9 cellular contexts compared by ENCODE assay signal in genomic region chr1:109622103-109622892, GRCh38. TPM values are rescaled to one million over a fixed set of nuclear protein-coding genes. Genes with fewer than 3 reads are reported as not detected.
A peak's percentile ranks its signal among the peaks of the same experiment; 100 is the strongest.
DNase-seq lines count a peak whose midpoint lies in the region; ATAC-seq, FAIRE-seq and TF ChIP-seq lines count a peak whose summit lies in the region.
"Had no signal": no experiment of that assay in that cellular context is flagged by ENCODE, and none has a peak within 500 bp of the region (broad histone marks: within the 10 kb centered on the region; RNA-seq: fewer than 3 reads in every experiment).

No MANE protein-coding gene starts in this region.

- no peak for TF ChIP-seq POLR2A in endothelial cell of umbilical vein (IDR thresholded peaks at IDR 0.05; ENCODE audit: low read depth, low read length)

- in situ Hi-C loops in GM13976 (cut with MboI; ENCODE audit: low sequenced_read_pairs, unreplicated experiment), result loop anchor here (5.0 kb wide), 1 partner anchor 75 kb away; the partner anchor contains the start of gene GNAI3

- no peaks in the 10 kb centered on the region for H3K9me1 ChIP-seq in endothelial cell of umbilical vein (replicated peaks; ENCODE audit: control insufficient read depth, extremely low read depth, insufficient read depth, low read length)

- POLR2A ChIA-PET in endothelial cell of umbilical vein (lab: Charles Lee), result no interaction called here

- H3K9ac ChIP-seq in SU-DHL-6 (ENCODE audit: low read length) (no peak overlapping the region; the same call in 1 of the 2 replicates), endothelial cell of umbilical vein (replicated peaks; ENCODE audit: extremely low read depth, insufficient read depth, low read length) (no peak overlapping the region), skeletal muscle satellite cell (ENCODE audit: low read depth, low read length) (no peak overlapping the region)

- H3K4me2 ChIP-seq in SU-DHL-6 (ENCODE audit: low read depth, low read length, poor library complexity, severe bottlenecking) (peak overlapping the region; percentile 85), endothelial cell of umbilical vein (ENCODE audit: insufficient read depth, low read length) (peak overlapping the region; percentile 39), skeletal muscle satellite cell (ENCODE audit: low read length) (peak overlapping the region; percentile 100)

- no peaks in the 10 kb centered on the region for H3K36me3 ChIP-seq in SU-DHL-6 (ENCODE audit: low read length)
- H3K36me3 ChIP-seq in endothelial cell of umbilical vein (ENCODE audit: control insufficient read depth in 2 of 2, extremely low read depth in 1 of 2, insufficient read depth in 2 of 2, low read length in 2 of 2), result peaks cover 0 to 10% of the 10 kb centered on the region in 2 experiments
- H3K36me3 ChIP-seq in skeletal muscle satellite cell (ENCODE audit: insufficient read depth, low read length), result peaks cover 22% of the 10 kb centered on the region

- CTCF ChIA-PET in endothelial cell of umbilical vein (lab: Charles Lee), result interaction anchor here (1.1 kb wide), 1 partner anchor 19 kb away, joined by 6 read pairs; no protein-coding TSS in a partner anchor

- H4K20me1 ChIP-seq in SU-DHL-6 (ENCODE audit: low read depth, low read length) (no peaks in the 10 kb centered on the region), endothelial cell of umbilical vein (replicated peaks; ENCODE audit: control insufficient read depth, extremely low read depth, insufficient read depth, low read length) (no peaks in the 10 kb centered on the region)

- H3K9me2 ChIP-seq in SU-DHL-6 (replicated peaks; ENCODE audit: insufficient read depth, low read length), result no peaks in the 10 kb centered on the region

- no peak overlapping the region for H2AFZ ChIP-seq in SU-DHL-6 (ENCODE audit: low read depth, low read length, severe bottlenecking)
- no peak overlapping the region for H2AFZ ChIP-seq in endothelial cell of umbilical vein (ENCODE audit: low read depth, low read length)

- DNase-seq in GM13976 (ENCODE audit: low spot score) (peak; percentile 17), endothelial cell of umbilical vein (ENCODE audit: low read depth, low spot score) (no peak), NCI-H1436 treated with DMSO at 0.1 percent for 48 hours (lab: John Stamatoyannopoulos, UW) (no peak)
- no peak for DNase-seq in effector CD8-positive, alpha-beta T cell (lab: John Stamatoyannopoulos, UW)
- DNase-seq: HCEC 1CT had no signal

- H3K4me1 ChIP-seq in endothelial cell of umbilical vein (ENCODE audit: control insufficient read depth, extremely low read depth, insufficient read depth, low read length) (peaks cover 34% of the 10 kb centered on the region), skeletal muscle satellite cell (ENCODE audit: control insufficient read depth, insufficient read depth, low read length) (peaks cover 50% of the 10 kb centered on the region)

- H3K27me3 ChIP-seq in SU-DHL-6 (ENCODE audit: low read length) (no peaks in the 10 kb centered on the region), endothelial cell of umbilical vein (ENCODE audit: control insufficient read depth in 2 of 2, insufficient read depth in 2 of 2, low read length in 2 of 2) (no peaks in the 10 kb centered on the region), skeletal muscle satellite cell (ENCODE audit: control insufficient read depth, insufficient read depth, low read length) (no peaks in the 10 kb centered on the region)

- intact Hi-C loops in endothelial cell of umbilical vein (cut with micrococcal nuclease), result no loop called here

- no TSS peak for BruUV-seq in endothelial cell of umbilical vein (replicated peaks; lab: Mats Ljungman, UMichigan)

- no peak for TF ChIP-seq CTCF in GM13976 (IDR thresholded peaks at IDR 0.05; ENCODE audit: borderline replicate concordance, control extremely low read depth, extremely low read depth, insufficient read depth, missing control alignments)
- no peak for TF ChIP-seq CTCF in SU-DHL-6 (IDR thresholded peaks at IDR 0.05; ENCODE audit: insufficient read depth, low read length, poor library complexity, severe bottlenecking)
- TF ChIP-seq CTCF in endothelial cell of umbilical vein (IDR thresholded peaks at IDR 0.05; ENCODE audit: extremely low read depth in 1 of 2, insufficient read depth in 1 of 2, low read depth in 1 of 2, low read length in 2 of 2), result no peak

- H3K79me2 ChIP-seq in SU-DHL-6 (ENCODE audit: insufficient read depth, low read length), result peaks cover 25% of the 10 kb centered on the region; the same call in 1 of the 2 replicates
- peaks cover 51% of the 10 kb centered on the region for H3K79me2 ChIP-seq in endothelial cell of umbilical vein (ENCODE audit: control insufficient read depth, insufficient read depth, low read length)

- H3K9me3 ChIP-seq in SU-DHL-6 (ENCODE audit: insufficient read depth, low read length) (no peaks in the 10 kb centered on the region), endothelial cell of umbilical vein (replicated peaks; ENCODE audit: control insufficient read depth, insufficient read depth, low read length) (no peaks in the 10 kb centered on the region), skeletal muscle satellite cell (replicated peaks; ENCODE audit: low read length) (no peaks in the 10 kb centered on the region)

- H3K4me3 ChIP-seq in SU-DHL-6 (ENCODE audit: insufficient read depth, low read length, poor library complexity, severe bottlenecking) (no peak overlapping the region), endothelial cell of umbilical vein (replicated peaks in 1 of 3; ENCODE audit: insufficient read depth in 1 of 3, low read depth in 1 of 3, low read length in 3 of 3) (no peak overlapping the region), skeletal muscle satellite cell (ENCODE audit: low read length) (peak overlapping the region; percentile 97)

- ATAC-seq in GM19397 (IDR thresholded peaks at IDR 0.05; ENCODE audit: unreplicated experiment), result no peak

- H3F3A ChIP-seq in SU-DHL-6 (ENCODE audit: insufficient read depth), result peaks cover 17% of the 10 kb centered on the region

- FAIRE-seq in endothelial cell of umbilical vein (lab: Jason Lieb, UNC), result no peak

- dilution Hi-C loops in endothelial cell of umbilical vein (cut with MboI; ENCODE audit: extremely low pct_ligation_motif_present, low sequenced_read_pairs), result no loop called here

- H3K27ac ChIP-seq in SU-DHL-6 (ENCODE audit: low read depth, low read length) (no peak overlapping the region), endothelial cell of umbilical vein (ENCODE audit: insufficient read depth, low read depth, low read length) (no peak overlapping the region)

TF ChIP-seq in endothelial cell of umbilical vein, 7 proteins besides CTCF, POLR2A, EP300 and RAD21:
- TF ChIP-seq POLR2AphosphoS5 (IDR thresholded peaks at IDR 0.05; ENCODE audit: insufficient read depth, low read depth, low read length), result no peak
- no peak for TF ChIP-seq MAX (IDR thresholded peaks at IDR 0.05; ENCODE audit: insufficient read depth, insufficient read length)

RNA-seq across cellular contexts. Expression of gene AMPD2, which starts 2.7 kb away (rescaled TPM):
- total RNA-seq in endothelial cell of umbilical vein, result 69.4 and 82.7 TPM in 2 replicates
- 66.5 and 69.4 TPM in 2 replicates for polyA plus RNA-seq in endothelial cell of umbilical vein
- polyA plus RNA-seq in endothelial cell of umbilical vein (2011; cell fraction: cytosol; rRNA removed), result 25.9 and 30.3 TPM in 2 replicates
- 341 and 447 TPM in 2 replicates for polyA plus RNA-seq in endothelial cell of umbilical vein (2011; cell fraction: nucleus; rRNA removed)
- 47.7 and 60.7 TPM in 2 replicates for polyA plus RNA-seq in endothelial cell of umbilical vein (2012)
- 68.1 and 84.4 TPM in 2 replicates for polyA minus RNA-seq in endothelial cell of umbilical vein
- polyA minus RNA-seq in endothelial cell of umbilical vein (2011; cell fraction: cytosol; rRNA and poly(A)+ RNA removed), result 20.8 TPM
- polyA minus RNA-seq in endothelial cell of umbilical vein (2011; cell fraction: nucleus; rRNA and poly(A)+ RNA removed), result 104 and 120 TPM in 2 replicates
- total RNA-seq in skeletal muscle satellite cell (2012; rRNA removed), result 55.3 and 63.6 TPM in 2 replicates

RNA-seq across cellular contexts. Expression of gene GNAT2, which starts 2.9 kb away (rescaled TPM):
- total RNA-seq in endothelial cell of umbilical vein, result 0.30 TPM in 1 of 2 replicates, not detected in the other
- 0.08 TPM in 1 of 2 replicates, not detected in the other for polyA plus RNA-seq in endothelial cell of umbilical vein
- polyA plus RNA-seq in endothelial cell of umbilical vein (2011; cell fraction: cytosol; rRNA removed), result 0.10 and 0.17 TPM in 2 replicates
- polyA plus RNA-seq in endothelial cell of umbilical vein (2011; cell fraction: nucleus; rRNA removed), result not detected in 2 replicates
- polyA plus RNA-seq in endothelial cell of umbilical vein (2012), result 0.52 TPM in 1 of 2 replicates, not detected in the other
- not detected in 2 replicates for polyA minus RNA-seq in endothelial cell of umbilical vein
- not detected for polyA minus RNA-seq in endothelial cell of umbilical vein (2011; cell fraction: cytosol; rRNA and poly(A)+ RNA removed)
- not detected in 2 replicates for polyA minus RNA-seq in endothelial cell of umbilical vein (2011; cell fraction: nucleus; rRNA and poly(A)+ RNA removed)
- 0.22 TPM in 1 of 2 replicates, not detected in the other for total RNA-seq in skeletal muscle satellite cell (2012; rRNA removed)
- total RNA-seq: glomerular endothelial cell had no signal

RNA-seq across cellular contexts. Expression of gene GSTM4, which starts 33.6 kb away (rescaled TPM):
- 5.5 and 9.5 TPM in 2 replicates for total RNA-seq in endothelial cell of umbilical vein
- polyA plus RNA-seq in endothelial cell of umbilical vein, result 11.6 and 12.4 TPM in 2 replicates
- polyA plus RNA-seq in endothelial cell of umbilical vein (2011; cell fraction: cytosol; rRNA removed), result 8.9 TPM in 2 replicates
- 8.7 and 8.8 TPM in 2 replicates for polyA plus RNA-seq in endothelial cell of umbilical vein (2011; cell fraction: nucleus; rRNA removed)
- 4.6 and 5.6 TPM in 2 replicates for polyA plus RNA-seq in endothelial cell of umbilical vein (2012)
- 7.9 and 12.6 TPM in 2 replicates for polyA minus RNA-seq in endothelial cell of umbilical vein
- 2.8 TPM for polyA minus RNA-seq in endothelial cell of umbilical vein (2011; cell fraction: cytosol; rRNA and poly(A)+ RNA removed)
- 3.0 and 3.2 TPM in 2 replicates for polyA minus RNA-seq in endothelial cell of umbilical vein (2011; cell fraction: nucleus; rRNA and poly(A)+ RNA removed)
- 4.8 and 6.6 TPM in 2 replicates for total RNA-seq in skeletal muscle satellite cell (2012; rRNA removed)

RNA-seq across cellular contexts. Expression of gene GSTM2, which starts 45.6 kb away (rescaled TPM):
- total RNA-seq in endothelial cell of umbilical vein, result 12.0 and 21.5 TPM in 2 replicates
- polyA plus RNA-seq in endothelial cell of umbilical vein, result 23.6 and 27.1 TPM in 2 replicates
- 7.7 and 11.7 TPM in 2 replicates for polyA plus RNA-seq in endothelial cell of umbilical vein (2011; cell fraction: cytosol; rRNA removed)
- polyA plus RNA-seq in endothelial cell of umbilical vein (2011; cell fraction: nucleus; rRNA removed), result 110 and 171 TPM in 2 replicates
- 13.3 and 25.1 TPM in 2 replicates for polyA plus RNA-seq in endothelial cell of umbilical vein (2012)
- polyA minus RNA-seq in endothelial cell of umbilical vein, result 13.5 and 14.5 TPM in 2 replicates
- not detected for polyA minus RNA-seq in endothelial cell of umbilical vein (2011; cell fraction: cytosol; rRNA and poly(A)+ RNA removed)
- polyA minus RNA-seq in endothelial cell of umbilical vein (2011; cell fraction: nucleus; rRNA and poly(A)+ RNA removed), result 8.7 and 9.2 TPM in 2 replicates
- total RNA-seq in skeletal muscle satellite cell (2012; rRNA removed), result 7.4 and 8.4 TPM in 2 replicates

Comparison
In these comparisons a context has a peak if more than half of its experiments do, and no peak if none do; other contexts are left out.
1. H3K4me2 ChIP-seq: peak in every context shown above with its lines; median percentile 100 in skeletal muscle satellite cell; 85 in SU-DHL-6; 39 in endothelial cell of umbilical vein.